ENCODE assay signal across 21 cellular contexts in genomic region chr1:24960071-24960801, GRCh38. TPM values are rescaled to one million over a fixed set of nuclear protein-coding genes. Genes with fewer than 3 reads are reported as not detected.
DNase-seq lines count a peak whose midpoint lies in the region; ATAC-seq, FAIRE-seq and TF ChIP-seq lines count a peak whose summit lies in the region.
"Had no signal": no experiment of that assay in that cellular context is flagged by ENCODE, and none has a peak within 500 bp of the region (broad histone marks: within the 10 kb centered on the region; RNA-seq: fewer than 3 reads in every experiment).

No MANE protein-coding gene starts in this region.

- POLR2A ChIA-PET in activated CD4-positive, alpha-beta T cell treated with anti-CD3 and anti-CD28 coated beads, Interleukin-2, amount 10 ng/mL, durations not matched to agents 7 days and 5 days (lab: Charles Lee) = interaction anchor here (0.5 kb wide), 1 partner anchor 36 kb away, joined by 3 read pairs; no protein-coding TSS in a partner anchor

- H3K4me2 ChIP-seq in osteoblast (ENCODE audit: insufficient read depth, low read length) = no peak overlapping the region

- no peaks in the 10 kb centered on the region for H3K27me3 Mint-ChIP-seq in activated CD4-positive, alpha-beta T cell treated with anti-CD3 and anti-CD28 coated beads, Interleukin-2, amount 10 ng/mL, durations not matched to agents 7 days and 5 days
- H3K27me3 Mint-ChIP-seq in activated T-helper 1 cell treated with anti-CD3 and anti-CD28 coated beads, Interleukin-12 subunit alpha, Interleukin-12 subunit beta, Interleukin-2, Interleukin-4 antibody, amounts not matched to agents 30 ng/mL and 10 ng/mL and 1 ng/mL, durations not matched to agents 14 hours and 24 hours and 36 hours (ENCODE audit: insufficient read depth) = no peaks in the 10 kb centered on the region
- H3K27me3 Mint-ChIP-seq: CD4-positive, CD25-positive, alpha-beta regulatory T cell had no signal

- TF ChIP-seq CTCF in osteoblast (IDR thresholded peaks at IDR 0.05; ENCODE audit: extremely low read depth, low read depth, low read length) = no peak

- H3K4me1 Mint-ChIP-seq in activated CD4-positive, alpha-beta T cell treated with anti-CD3 and anti-CD28 coated beads, Interleukin-2, amount 10 ng/mL, durations not matched to agents 7 days and 5 days = peaks cover 80% of the 10 kb centered on the region
- H3K4me1 Mint-ChIP-seq in activated T-helper 1 cell treated with anti-CD3 and anti-CD28 coated beads, Interleukin-12 subunit alpha, Interleukin-12 subunit beta, Interleukin-2, Interleukin-4 antibody, amounts not matched to agents 30 ng/mL and 10 ng/mL and 1 ng/mL, durations not matched to agents 14 hours and 24 hours and 36 hours (ENCODE audit: low read depth) = peaks cover 84% of the 10 kb centered on the region

- ATAC-seq in GM18867 (IDR thresholded peaks at IDR 0.05; ENCODE audit: unreplicated experiment) (no peak), GM21619 (IDR thresholded peaks at IDR 0.05; ENCODE audit: unreplicated experiment) (no peak), GM21786 (IDR thresholded peaks at IDR 0.05; ENCODE audit: unreplicated experiment) (no peak)
- ATAC-seq: right cardiac atrium had no signal

- peak overlapping the region; percentile 77 for H3K27ac Mint-ChIP-seq in activated CD4-positive, alpha-beta T cell treated with anti-CD3 and anti-CD28 coated beads, Interleukin-2, amount 10 ng/mL, durations not matched to agents 7 days and 5 days
- peak overlapping the region; percentile 89 for H3K27ac Mint-ChIP-seq in activated T-helper 1 cell treated with anti-CD3 and anti-CD28 coated beads, Interleukin-12 subunit alpha, Interleukin-12 subunit beta, Interleukin-2, Interleukin-4 antibody, amounts not matched to agents 30 ng/mL and 10 ng/mL and 1 ng/mL, durations not matched to agents 14 hours and 24 hours and 36 hours

- H3K9me3 ChIP-seq in osteoblast (ENCODE audit: low read depth, low read length) = no peaks in the 10 kb centered on the region
- H3K9me3 ChIP-seq: ascending aorta, MG63, uterus had no signal

- no peaks in the 10 kb centered on the region for H3K36me3 ChIP-seq in osteoblast (ENCODE audit: insufficient read depth, low read length)
- H3K36me3 ChIP-seq: ascending aorta, MG63, uterus had no signal

- H3K36me3 Mint-ChIP-seq in activated CD4-positive, alpha-beta T cell treated with anti-CD3 and anti-CD28 coated beads, Interleukin-2, amount 10 ng/mL, durations not matched to agents 7 days and 5 days (ENCODE audit: low read depth) = peaks cover 61% of the 10 kb centered on the region
- peaks cover 70% of the 10 kb centered on the region for H3K36me3 Mint-ChIP-seq in activated T-helper 1 cell treated with anti-CD3 and anti-CD28 coated beads, Interleukin-12 subunit alpha, Interleukin-12 subunit beta, Interleukin-2, Interleukin-4 antibody, amounts not matched to agents 30 ng/mL and 10 ng/mL and 1 ng/mL, durations not matched to agents 14 hours and 24 hours and 36 hours (ENCODE audit: low read depth)
- H3K36me3 Mint-ChIP-seq: CD4-positive, CD25-positive, alpha-beta regulatory T cell had no signal

- peaks cover 41% of the 10 kb centered on the region for H3K79me2 ChIP-seq in osteoblast (ENCODE audit: insufficient read depth, low read length)

- no peaks in the 10 kb centered on the region for H3K9me3 Mint-ChIP-seq in activated CD4-positive, alpha-beta T cell treated with anti-CD3 and anti-CD28 coated beads, Interleukin-2, amount 10 ng/mL, durations not matched to agents 7 days and 5 days
- no peaks in the 10 kb centered on the region for H3K9me3 Mint-ChIP-seq in activated T-helper 1 cell treated with anti-CD3 and anti-CD28 coated beads, Interleukin-12 subunit alpha, Interleukin-12 subunit beta, Interleukin-2, Interleukin-4 antibody, amounts not matched to agents 30 ng/mL and 10 ng/mL and 1 ng/mL, durations not matched to agents 14 hours and 24 hours and 36 hours
- H3K9me3 Mint-ChIP-seq: CD4-positive, CD25-positive, alpha-beta regulatory T cell had no signal

- no peaks in the 10 kb centered on the region for H4K20me1 ChIP-seq in osteoblast (ENCODE audit: insufficient read depth, low read length)

- H3K27ac ChIP-seq in osteoblast (ENCODE audit: low read depth, low read length) = no peak overlapping the region
- H3K27ac ChIP-seq: ascending aorta, uterus had no signal

- DNase-seq in activated CD4-positive, alpha-beta T cell treated with anti-CD3 and anti-CD28 coated beads, Interleukin-2, amount 10 ng/mL, durations not matched to agents 7 days and 5 days = no peak
- no peak for DNase-seq in activated CD4-positive, alpha-beta T cell treated with anti-CD3 and anti-CD28 coated beads, Interleukin-2, amount 50 U/mL, for 4 hours
- DNase-seq in GM19239 (ENCODE audit: insufficient read length, low spot score) (no peak), osteoblast (ENCODE audit: insufficient read length, low spot score, missing footprints) (peak; percentile 69)
- DNase-seq in activated T-helper 1 cell treated with anti-CD3 and anti-CD28 coated beads, Interleukin-12 subunit alpha, Interleukin-12 subunit beta, Interleukin-2, Interleukin-4 antibody, amounts not matched to agents 30 ng/mL and 10 ng/mL and 1 ng/mL, durations not matched to agents 14 hours and 24 hours and 36 hours (ENCODE audit: low spot score) = no peak
- DNase-seq: ACHN; activated CD4-positive, alpha-beta T cell treated with anti-CD3 and anti-CD28 coated beads for 1 hour; CD4-positive, CD25-positive, alpha-beta regulatory T cell; DND-41; MG63; NCI-H187; NCI-H345; T1000; uterus had no signal

- no peak overlapping the region for H3K4me3 ChIP-seq in osteoblast (ENCODE audit: insufficient read depth, low read length)
- H3K4me3 ChIP-seq: ascending aorta, MG63, uterus had no signal

- H3K4me1 ChIP-seq in osteoblast (ENCODE audit: insufficient read depth, low read length) = peaks cover 27% of the 10 kb centered on the region
- H3K4me1 ChIP-seq: ascending aorta, uterus had no signal

- CTCF ChIA-PET in activated CD4-positive, alpha-beta T cell treated with anti-CD3 and anti-CD28 coated beads, Interleukin-2, amount 10 ng/mL, durations not matched to agents 7 days and 5 days (lab: Charles Lee) = interaction anchor here (0.6 to 1.2 kb wide), 3 partner anchors 11 to 459 kb away, joined by 3 read pairs; no protein-coding TSS in a partner anchor

- H3K4me3 Mint-ChIP-seq in activated CD4-positive, alpha-beta T cell treated with anti-CD3 and anti-CD28 coated beads, Interleukin-2, amount 10 ng/mL, durations not matched to agents 7 days and 5 days = peak overlapping the region; percentile 42
- peak overlapping the region; percentile 93 for H3K4me3 Mint-ChIP-seq in activated T-helper 1 cell treated with anti-CD3 and anti-CD28 coated beads, Interleukin-12 subunit alpha, Interleukin-12 subunit beta, Interleukin-2, Interleukin-4 antibody, amounts not matched to agents 30 ng/mL and 10 ng/mL and 1 ng/mL, durations not matched to agents 14 hours and 24 hours and 36 hours

- intact Hi-C loops in activated T-helper 1 cell treated with anti-CD3 and anti-CD28 coated beads, Interleukin-12 subunit alpha, Interleukin-12 subunit beta, Interleukin-2, Interleukin-4 antibody, amounts not matched to agents 30 ng/mL and 10 ng/mL and 1 ng/mL, durations not matched to agents 14 hours and 24 hours and 36 hours (cut with micrococcal nuclease) = no loop called here

- no peaks in the 10 kb centered on the region for H3K27me3 ChIP-seq in osteoblast (ENCODE audit: insufficient read depth, low read length)
- H3K27me3 ChIP-seq: ascending aorta, MG63, uterus had no signal

- FAIRE-seq in GM19239 (lab: Jason Lieb, UNC) = peak; percentile 47
- FAIRE-seq: endothelial cell of umbilical vein had no signal

- no peak overlapping the region for H2AFZ ChIP-seq in osteoblast (ENCODE audit: low read length)

RNA-seq across cellular contexts. Expression of gene RUNX3, which starts 30.2 kb away (rescaled TPM):
- 100 to 1,000 TPM; 108 to 125 TPM for total RNA-seq in activated CD4-positive, alpha-beta T cell treated with anti-CD3 and anti-CD28 coated beads, Interleukin-2, amount 10 ng/mL, durations not matched to agents 7 days and 5 days
- 133 and 140 TPM in 2 replicates for total RNA-seq in activated T-helper 1 cell treated with anti-CD3 and anti-CD28 coated beads, Interleukin-12 subunit alpha, Interleukin-12 subunit beta, Interleukin-2, Interleukin-4 antibody, amounts not matched to agents 30 ng/mL and 10 ng/mL and 1 ng/mL, durations not matched to agents 14 hours and 24 hours and 36 hours
- total RNA-seq in osteoblast = 1.8 and 3.6 TPM in 2 replicates
- total RNA-seq: endothelial cell of umbilical vein, fibroblast of villous mesenchyme had no signal

Comparison
In these comparisons a context has a peak if more than half of its experiments do, and no peak if none do; other contexts are left out.
1. RNA of gene RUNX3, which starts 30.2 kb away (total RNA-seq): 133 to 140 TPM in activated T-helper 1 cell treated with anti-CD3 and anti-CD28 coated beads, Interleukin-12 subunit alpha, Interleukin-12 subunit beta, Interleukin-2, Interleukin-4 antibody, amounts not matched to agents 30 ng/mL and 10 ng/mL and 1 ng/mL, durations not matched to agents 14 hours and 24 hours and 36 hours and 108 to 125 TPM in activated CD4-positive, alpha-beta T cell treated with anti-CD3 and anti-CD28 coated beads, Interleukin-2, amount 10 ng/mL, durations not matched to agents 7 days and 5 days; 1.8 to 3.6 TPM in osteoblast; every median in the first group is over 10 times any median in the second.